10 cellular contexts compared by ENCODE assay signal in the genomic region with DNA sequence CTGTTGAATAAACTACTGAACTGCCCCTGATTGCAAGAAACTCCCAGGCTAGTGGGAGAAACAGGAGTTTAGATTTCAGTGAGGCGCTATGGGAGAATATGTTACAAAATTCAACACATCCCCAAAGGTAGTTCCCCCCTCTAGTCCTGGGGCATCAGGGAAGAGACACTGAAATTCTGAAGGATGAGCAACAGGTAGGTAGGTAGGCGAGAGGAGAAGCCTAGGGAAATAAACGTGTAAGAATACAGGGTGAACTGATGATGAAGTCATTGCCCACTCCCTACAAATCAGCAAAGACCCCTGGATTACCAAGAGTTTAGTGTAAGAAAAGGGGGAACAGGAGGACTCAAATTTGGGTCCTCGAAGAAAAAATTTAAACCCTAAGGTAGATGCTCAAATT.
"Had no signal": no experiment of that assay in that cellular context is flagged by ENCODE, and none has a peak within 500 bp of the region (broad histone marks: within the 10 kb centered on the region; RNA-seq: fewer than 3 reads in every experiment).

No MANE protein-coding gene starts in this region.

- H3K27ac Mint-ChIP-seq: H9, HFFc6 had no signal

- DNase-seq: GM23248, GOT3, H7, H9, HCEC 1CT, HFFc6 had no signal

- H3K9me3 ChIP-seq: HAP-1 had no signal

- ATAC-seq: HCT116 had no signal

- H3K4me3 ChIP-seq: GM23248, HAP-1 had no signal

- H2AFZ ChIP-seq: GM23248 had no signal

- H3K4me3 Mint-ChIP-seq: H9, HFFc6 had no signal

- H3K4me1 ChIP-seq: HAP-1 had no signal

- H3K27ac ChIP-seq: GM23248 had no signal

- H3K36me3 ChIP-seq: HAP-1 had no signal

- H3K9me3 Mint-ChIP-seq: H9 had no signal

- FAIRE-seq: H1, H54 had no signal
